Comparison of ENCODE assay signal across 20 cellular contexts in the genomic region with DNA sequence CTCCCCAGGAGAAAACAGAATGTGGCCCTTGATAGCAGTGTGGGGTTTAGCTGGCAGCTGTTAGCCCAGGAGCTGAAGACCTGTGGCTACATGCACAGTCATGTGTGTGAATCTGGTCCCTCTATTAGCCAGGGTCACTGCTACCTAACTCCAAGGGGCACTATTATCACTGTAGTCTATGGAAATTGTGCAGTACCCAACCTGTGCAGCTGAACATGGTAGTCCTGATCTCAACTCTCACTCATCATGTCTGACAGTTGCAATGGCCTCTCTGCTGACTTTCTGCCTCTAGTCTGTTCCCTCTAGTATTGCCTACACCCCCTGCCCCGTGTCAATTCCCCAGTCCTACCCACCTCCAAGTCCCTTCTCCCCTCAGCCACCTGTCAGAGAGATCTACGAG.
"Had no signal": no experiment of that assay in that cellular context is flagged by ENCODE, and none has a peak within 500 bp of the region (broad histone marks: within the 10 kb centered on the region; RNA-seq: fewer than 3 reads in every experiment).

No MANE protein-coding gene starts in this region.

- ATAC-seq: activated T-cell treated with anti-CD3 and anti-CD28 coated beads, Interleukin-2, amount 50 U/mL, for 72 hours had no signal

- H3K4me2 ChIP-seq: SK-N-SH had no signal

- H3K4me1 ChIP-seq: Peyer's patch had no signal

- H3K4me3 ChIP-seq: Peyer's patch, SJCRH30 had no signal

- DNase-seq: activated CD4-positive, alpha-beta memory T cell treated with anti-CD3 and anti-CD28 coated beads, Interleukin-2, amount 10 ng/mL, durations not matched to agents 7 days and 5 days; activated CD4-positive, alpha-beta T cell treated with anti-CD3 and anti-CD28 coated beads, Interleukin-2, amount 50 U/mL, for 1 hour; activated CD4-positive, CD25-positive, alpha-beta regulatory T cell; activated gamma-delta T cell treated with Interleukin-2 at 50 U/mL for 16 hours; activated naive CD4-positive, alpha-beta T cell treated with anti-CD3 and anti-CD28 coated beads, Interleukin-2, amount 10 ng/mL, durations not matched to agents 7 days and 5 days; activated naive CD8-positive, alpha-beta T cell treated with anti-CD3 and anti-CD28 coated beads for 36 hours; activated T-cell treated with anti-CD3 and anti-CD28 coated beads for 4 hours; activated T-cell treated with anti-CD3 and anti-CD28 coated beads, Interleukin-2, amount 50 U/mL, for 72 hours; caudate nucleus; NCI-H1092; NCI-H1417; NCI-H1930; NCI-H2107; Peyer's patch; Right ventricle myocardium superior; SJCRH30; SK-N-SH; T-helper 1 cell had no signal

- H3K36me3 ChIP-seq: Peyer's patch, SJCRH30 had no signal

- H3K27me3 ChIP-seq: Peyer's patch, SJCRH30 had no signal

- H3K9me3 ChIP-seq: Peyer's patch, SJCRH30, SK-N-SH had no signal

- H3K9ac ChIP-seq: SK-N-SH had no signal

- H3K27ac ChIP-seq: Peyer's patch, RWPE1, SJCRH30, VCaP had no signal
